Comparison of ENCODE assay signal across 8 cellular contexts in the genomic region with DNA sequence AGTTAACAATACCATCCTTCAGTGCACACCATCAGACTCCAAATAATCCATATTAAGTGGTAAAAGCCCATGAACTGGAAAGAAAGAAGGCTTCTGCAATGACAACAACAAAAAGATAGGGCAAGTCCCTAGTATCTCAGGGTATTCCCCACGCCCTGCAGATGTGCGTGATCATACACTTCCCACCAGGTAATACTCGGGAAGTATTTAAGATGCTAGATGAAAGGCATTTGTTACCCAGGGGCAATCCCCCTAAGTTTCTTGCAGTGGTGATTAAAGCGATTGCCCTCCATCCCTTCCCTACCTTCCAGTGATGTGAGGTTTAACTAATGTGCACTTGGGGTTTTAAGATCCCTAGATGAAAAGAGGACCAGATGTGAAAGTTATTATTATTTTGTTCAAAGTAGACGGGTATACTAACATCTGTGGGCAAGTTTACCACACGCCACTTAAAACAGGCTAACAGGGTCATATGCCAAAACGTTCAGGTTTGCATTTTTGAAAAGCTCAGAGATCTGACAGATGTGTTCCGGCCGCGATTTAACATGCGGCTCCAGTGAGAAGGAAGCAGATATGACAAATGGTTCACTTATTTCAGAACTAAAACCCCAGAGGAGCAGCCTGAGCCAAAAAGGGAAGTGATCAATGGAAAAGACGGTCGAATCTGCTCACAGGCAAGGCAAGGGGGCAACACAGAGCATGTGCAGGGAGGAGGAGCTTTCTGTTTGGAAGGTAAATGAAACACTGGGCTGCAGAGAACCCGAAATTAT. TPM values are rescaled to one million over a fixed set of nuclear protein-coding genes. Genes with fewer than 3 reads are reported as not detected.
DNase-seq lines count a peak whose midpoint lies in the region; ATAC-seq and TF ChIP-seq lines count a peak whose summit lies in the region.

No MANE protein-coding gene starts in this region.

- H3K27me3 ChIP-seq in breast epithelium, result no peaks in the 10 kb centered on the region

- CTCF ChIA-PET in GM10248 (lab: Yijun Ruan, JAX), result interaction anchor here (1.6 kb wide), 2 partner anchors 10 to 17 kb away, joined by 6 read pairs; no protein-coding TSS in a partner anchor

- no peaks in the 10 kb centered on the region for H3K36me3 ChIP-seq in breast epithelium

- no peaks in the 10 kb centered on the region for H3K4me1 ChIP-seq in breast epithelium

- intact Hi-C loops in breast epithelium (cut with DNase I; ENCODE audit: low total_unique reads), result loop anchor here (10.0 kb wide), 1 partner anchor 808 kb away; no protein-coding TSS in a partner anchor

- H3K27ac ChIP-seq in coronary artery (no peak overlapping the region), breast epithelium (no peak overlapping the region)

- peak; percentile 69 for DNase-seq in GM10248 (ENCODE audit: extremely low spot score)
- DNase-seq in NAMALWA (ENCODE audit: low spot score), result peak; percentile 78
- peak; percentile 9 for DNase-seq in activated T-helper 9 cell treated with anti-CD3 and anti-CD28 coated beads, Interleukin-2, amount 50 U/mL, for 16 hours (ENCODE audit: low read depth)
- peak; percentile 76 for DNase-seq in stimulated activated CD4-positive, alpha-beta T cell treated with anti-CD3 and anti-CD28 coated beads, Interleukin-4, amount 100 ng/mL, for 24 hours
- no peak for DNase-seq in coronary artery (ENCODE audit: low spot score)
- no peak for DNase-seq in breast epithelium (ENCODE audit: low spot score in 2 of 2)
- DNase-seq in NCI-H1105 (lab: John Stamatoyannopoulos, UW), result no peak

- peak; percentile 95 for ATAC-seq in GM21737 (IDR thresholded peaks at IDR 0.05; ENCODE audit: unreplicated experiment)

- no peak for TF ChIP-seq POLR2A in breast epithelium (IDR thresholded peaks at IDR 0.05)

- H3K9me3 ChIP-seq in breast epithelium, result no peaks in the 10 kb centered on the region

- POLR2A ChIA-PET in GM10248 (lab: Yijun Ruan, JAX), result no interaction called here

- no peak overlapping the region for H3K4me3 ChIP-seq in coronary artery
- no peak overlapping the region for H3K4me3 ChIP-seq in breast epithelium

- TF ChIP-seq CTCF in GM10248 (IDR thresholded peaks at IDR 0.05; ENCODE audit: control extremely low read depth, extremely low read depth, low read depth, missing control alignments) (no peak), coronary artery (IDR thresholded peaks at IDR 0.05) (no peak), breast epithelium (IDR thresholded peaks at IDR 0.05) (no peak)

RNA-seq across cellular contexts. Expression of a gene that starts 17.4 kb away (rescaled TPM):
- 10 to 100 TPM; 10.6 to 17.7 (median 11.8) TPM for total RNA-seq in breast epithelium

Comparison
In these comparisons a context has a peak if more than half of its experiments do, and no peak if none do; other contexts are left out.
1. DNase-seq: peak in GM10248 (single experiment), NAMALWA (single experiment), activated T-helper 9 cell treated with anti-CD3 and anti-CD28 coated beads, Interleukin-2, amount 50 U/mL, for 16 hours (single experiment) and stimulated activated CD4-positive, alpha-beta T cell treated with anti-CD3 and anti-CD28 coated beads, Interleukin-4, amount 100 ng/mL, for 24 hours (single experiment); none in coronary artery (single experiment), breast epithelium (0 of 2) and NCI-H1105 (single experiment).